ENCODE assay signal across 8 cellular contexts in genomic region chr5:139635606-139636206, GRCh38. TPM values are rescaled to one million over a fixed set of nuclear protein-coding genes. Genes with fewer than 3 reads are reported as not detected.
DNase-seq lines count a peak whose midpoint lies in the region; ATAC-seq and TF ChIP-seq lines count a peak whose summit lies in the region.

No MANE protein-coding gene starts in this region.

- peak; percentile 71 for TF ChIP-seq CTCF in astrocyte of the cerebellum (IDR thresholded peaks at IDR 0.05; ENCODE audit: low read depth, low read length, missing control alignments)
- TF ChIP-seq CTCF in right atrium auricular region (IDR thresholded peaks at IDR 0.05) = peak; percentile 62 to 82
- peak; percentile 15 to 66 (median 40) for TF ChIP-seq CTCF in sigmoid colon (IDR thresholded peaks at IDR 0.05)

- TF ChIP-seq EP300 in sigmoid colon (IDR thresholded peaks at IDR 0.05) = no peak

- H3K4me1 ChIP-seq in right atrium auricular region (peaks cover 0 to 58% of the 10 kb centered on the region in 2 donors), sigmoid colon (peaks cover 0 to 39% (median 32%) of the 10 kb centered on the region in 4 donors)

- DNase-seq in COLO668 (lab: John Stamatoyannopoulos, UW; ENCODE audit: unreplicated experiment) (peak; percentile 66), NOMO-1 treated with dmso at 0.1 percent for 144 hours (lab: John Stamatoyannopoulos, UW; ENCODE audit: unreplicated experiment) (peak; percentile 35), astrocyte of the cerebellum (ENCODE audit: low read depth) (peak; percentile 79), right atrium auricular region (ENCODE audit: low spot score) (peak; percentile 94), sigmoid colon (peak; percentile 92), germinal center (ENCODE audit: low spot score) (no peak)

- H3K36me3 ChIP-seq in right atrium auricular region (no peaks in the 10 kb centered on the region), sigmoid colon (peaks cover 0 to 3% (median 0%) of the 10 kb centered on the region in 4 donors)

- H3K4me3 ChIP-seq in astrocyte of the cerebellum (ENCODE audit: low read depth, low read length) (no peak overlapping the region), right atrium auricular region (no peak overlapping the region), sigmoid colon (no peak overlapping the region)

- ATAC-seq in GM21529 (IDR thresholded peaks at IDR 0.05; ENCODE audit: unreplicated experiment) = peak; percentile 17
- no peak for ATAC-seq in GM18502 (IDR thresholded peaks at IDR 0.05; ENCODE audit: poor library complexity, unreplicated experiment)

- intact Hi-C loops in sigmoid colon (cut with DNase I) = no loop called here

- H3K27me3 ChIP-seq in right atrium auricular region = no peaks in the 10 kb centered on the region
- no peaks in the 10 kb centered on the region for H3K27me3 ChIP-seq in sigmoid colon

- no peak for TF ChIP-seq POLR2A in sigmoid colon (IDR thresholded peaks at IDR 0.05)

- peak overlapping the region; percentile 93 to 95 for H3K27ac ChIP-seq in right atrium auricular region
- peak overlapping the region; percentile 46 to 85 (median 83) for H3K27ac ChIP-seq in sigmoid colon

- H3K9me3 ChIP-seq in right atrium auricular region (no peaks in the 10 kb centered on the region), sigmoid colon (no peaks in the 10 kb centered on the region)

- in situ Hi-C loops in astrocyte of the cerebellum (cut with HindIII; ENCODE audit: low sequenced_read_pairs) = no loop called here

RNA-seq across cellular contexts. Expression of gene CXXC5, which starts 12.4 kb away (rescaled TPM):
- total RNA-seq in right atrium auricular region (10 to 100 TPM; 57.9 to 59.5 TPM), sigmoid colon (10 to 100 TPM; 16.7 to 25.3 (median 18.5) TPM)
- 10 to 100 TPM; 15.7 to 30.0 (median 28.1) TPM for polyA plus RNA-seq in sigmoid colon
